In genomic region chr22:32850591-32851517, GRCh38 we compare ENCODE assay signal across 12 cellular contexts. TPM values are rescaled to one million over a fixed set of nuclear protein-coding genes. Genes with fewer than 3 reads are reported as not detected.
DNase-seq lines count a peak whose midpoint lies in the region; ATAC-seq and TF ChIP-seq lines count a peak whose summit lies in the region.
"Had no signal": no experiment of that assay in that cellular context is flagged by ENCODE, and none has a peak within 500 bp of the region (broad histone marks: within the 10 kb centered on the region; RNA-seq: fewer than 3 reads in every experiment).

No MANE protein-coding gene starts in this region.

- H3K27ac ChIP-seq in coronary artery (peak overlapping the region; percentile 81 to 96), rectal smooth muscle tissue (ENCODE audit: low read depth, low read length) (peak overlapping the region; percentile 75), GM23338 (ENCODE audit: low read depth) (no peak overlapping the region)

- ATAC-seq in GM23338 (no peak), GM19397 (IDR thresholded peaks at IDR 0.05; ENCODE audit: unreplicated experiment) (no peak)

- H3K36me3 ChIP-seq in rectal smooth muscle tissue (ENCODE audit: control insufficient read depth, insufficient read depth, low read length) (peaks cover 3% of the 10 kb centered on the region), GM23338 (ENCODE audit: insufficient read depth) (no peaks in the 10 kb centered on the region)

- H3K4me3 ChIP-seq in AG10803 (ENCODE audit: low read length): no peak overlapping the region
- H3K4me3 ChIP-seq in coronary artery: peak overlapping the region; percentile 50
- H3K4me3 ChIP-seq in rectal smooth muscle tissue (ENCODE audit: low read length): no peak overlapping the region
- H3K4me3 ChIP-seq in GM23338: no peak overlapping the region
- H3K4me3 ChIP-seq: cardiac muscle cell had no signal

- peaks cover 57% of the 10 kb centered on the region for H3K4me1 ChIP-seq in rectal smooth muscle tissue (ENCODE audit: control insufficient read depth, insufficient read depth, low read length)
- no peaks in the 10 kb centered on the region for H3K4me1 ChIP-seq in GM23338 (ENCODE audit: insufficient read depth)

- H3K4me2 ChIP-seq in GM23338: no peak overlapping the region

- H3K4me1 Mint-ChIP-seq in GM23338: no peaks in the 10 kb centered on the region

- H3K27me3 Mint-ChIP-seq in GM23338 (ENCODE audit: insufficient read depth, low read depth, poor library complexity): peaks cover 2% of the 10 kb centered on the region

- H2AFZ ChIP-seq in GM23338: no peak overlapping the region

- no peaks in the 10 kb centered on the region for H3K79me2 ChIP-seq in GM23338 (replicated peaks; ENCODE audit: insufficient read depth)

- H3K36me3 Mint-ChIP-seq in GM23338 (ENCODE audit: low read depth): no peaks in the 10 kb centered on the region

- no peaks in the 10 kb centered on the region; the same call in 1 of the 2 replicates for H3K9me2 ChIP-seq in GM23338 (ENCODE audit: insufficient read depth)

- 0 out of 2 replicates have a peak, but pooled peaks cover 12% of the 10 kb centered on the region for H4K20me1 ChIP-seq in GM23338 (replicated peaks; ENCODE audit: insufficient read depth)

- H3K27ac Mint-ChIP-seq in GM23338: no peak overlapping the region; the same call in 1 of the 2 replicates

- H3K27me3 ChIP-seq in rectal smooth muscle tissue (ENCODE audit: control insufficient read depth, insufficient read depth, low read length) (no peaks in the 10 kb centered on the region), GM23338 (ENCODE audit: insufficient read depth) (no peaks in the 10 kb centered on the region)
- H3K27me3 ChIP-seq: cardiac muscle cell had no signal

- no peaks in the 10 kb centered on the region for H3F3A ChIP-seq in GM23338 (replicated peaks; ENCODE audit: low read depth)

- no peak overlapping the region for H3K9ac ChIP-seq in rectal smooth muscle tissue (ENCODE audit: low read length)

- TF ChIP-seq CTCF in AG10803 (conservative IDR thresholded peaks at IDR 0.05; ENCODE audit: low read length) (no peak), coronary artery (IDR thresholded peaks at IDR 0.05) (no peak), GM23338 (conservative IDR thresholded peaks at IDR 0.05; ENCODE audit: low read depth in 2 of 2) (no peak)

- DNase-seq in AG10803 (ENCODE audit: low read depth) (peak; percentile 72), coronary artery (ENCODE audit: low spot score) (peak; percentile 91), left kidney (ENCODE audit: low read depth, low spot score) (peak; percentile 22), GM23338 (ENCODE audit: low spot score) (no peak), T-helper 9 cell (no peak), COLO829 (ENCODE audit: low spot score) (no peak)
- DNase-seq: EL, glutamatergic neuron, KG1 had no signal

- no peak overlapping the region for H3K4me3 Mint-ChIP-seq in GM23338

- H3K9me3 Mint-ChIP-seq in GM23338: no peaks in the 10 kb centered on the region

TF ChIP-seq in GM23338, 12 proteins besides CTCF, POLR2A, EP300 and RAD21:
- TF ChIP-seq POLR2AphosphoS5 (IDR thresholded peaks at IDR 0.05; ENCODE audit: low read depth) (no peak), STAT1 (IDR thresholded peaks at IDR 0.05; ENCODE audit: unreplicated experiment) (no peak), EZH2phosphoT487 (IDR thresholded peaks at IDR 0.05; ENCODE audit: unreplicated experiment) (no peak), EZH2 (IDR thresholded peaks at IDR 0.05; ENCODE audit: low read depth, unreplicated experiment) (no peak), REST (IDR thresholded peaks at IDR 0.05; ENCODE audit: unreplicated experiment) (no peak)

RNA-seq across cellular contexts. Expression of gene TIMP3, which starts 49.3 kb away (rescaled TPM):
- total RNA-seq in GM23338 (2014; rRNA removed; shearing (Covaris generic)): 1.4 and 1.9 TPM in 2 replicates
- polyA plus RNA-seq in GM23338 (2016; fragmentation: Nextera tagmentation; extraction: Ambion mirVana): 3.5 and 4.3 TPM in 2 replicates

Comparison
In these comparisons a context has a peak if more than half of its experiments do, and no peak if none do; other contexts are left out.
1. DNase-seq: peak in AG10803 (single experiment), coronary artery (single experiment) and left kidney (single experiment); none in GM23338 (single experiment), T-helper 9 cell (single experiment) and COLO829 (single experiment).